Comparison of ENCODE assay signal across 12 cellular contexts in the genomic region with DNA sequence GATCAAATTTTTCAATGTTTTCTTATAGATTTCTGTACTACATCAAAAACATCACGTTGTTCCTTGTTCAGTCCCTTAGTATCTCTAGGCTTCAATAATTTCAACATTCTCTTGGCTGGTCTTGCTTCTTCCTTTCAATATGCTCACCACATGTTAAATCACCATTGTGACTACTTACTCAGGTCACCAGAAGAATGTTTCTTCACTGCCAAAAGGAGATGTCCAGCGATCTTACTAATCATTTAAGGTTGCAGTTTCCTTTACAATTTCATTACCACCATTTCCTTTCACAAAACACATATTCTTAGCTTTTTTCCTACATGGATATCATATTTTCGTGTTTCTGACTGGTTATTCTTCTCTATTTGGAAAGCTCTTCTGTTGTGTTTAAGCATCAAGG.
DNase-seq lines count a peak whose midpoint lies in the region; ATAC-seq and TF ChIP-seq lines count a peak whose summit lies in the region.
"Had no signal": no experiment of that assay in that cellular context is flagged by ENCODE, and none has a peak within 500 bp of the region (broad histone marks: within the 10 kb centered on the region; RNA-seq: fewer than 3 reads in every experiment).

No MANE protein-coding gene starts in this region.

- peak; percentile 90 for DNase-seq in AG04449 (ENCODE audit: low read depth, low spot score)
- peak; percentile 69 for DNase-seq in HFF-Myc (ENCODE audit: extremely low read depth, low read depth)
- DNase-seq in astrocyte of the spinal cord (ENCODE audit: low read depth, low spot score), result peak; percentile 93
- DNase-seq in foreskin keratinocyte, result peak; percentile 11 to 50
- DNase-seq in GM10266 (ENCODE audit: extremely low spot score), result no peak
- DNase-seq in T-helper 1 cell, result no peak
- DNase-seq in nucleus accumbens (lab: John Stamatoyannopoulos, UW), result no peak
- DNase-seq: activated CD4-positive, alpha-beta T cell treated with anti-CD3 and anti-CD28 coated beads, Interleukin-2, amount 10 ng/mL, durations not matched to agents 24 days and 14 days; NCI-H1092; tibial artery had no signal

- no peaks in the 10 kb centered on the region for H3K4me1 ChIP-seq in foreskin keratinocyte
- H3K4me1 ChIP-seq: tibial artery had no signal

- no peak overlapping the region for H3K27ac ChIP-seq in foreskin keratinocyte
- H3K27ac ChIP-seq: tibial artery had no signal

- in situ Hi-C loops in astrocyte of the spinal cord (cut with HindIII; ENCODE audit: low sequenced_read_pairs), result no loop called here

- TF ChIP-seq CTCF in AG04449 (IDR thresholded peaks at IDR 0.05; ENCODE audit: insufficient read depth, low read length, missing control alignments) (no peak), HFF-Myc (IDR thresholded peaks at IDR 0.05; ENCODE audit: low read depth, low read length, missing control alignments) (no peak), astrocyte of the spinal cord (IDR thresholded peaks at IDR 0.05; ENCODE audit: low read depth, low read length) (no peak), foreskin keratinocyte (conservative IDR thresholded peaks at IDR 0.05) (no peak), GM10266 (IDR thresholded peaks at IDR 0.05; ENCODE audit: control insufficient read depth, insufficient read depth, low read depth, missing control alignments) (no peak)

- CTCF ChIA-PET in AG04449 (lab: Yijun Ruan, JAX), result interaction anchor here (1.3 to 2.2 kb wide), 2 partner anchors 16 to 48 kb away, joined by 3 to 5 read pairs; no protein-coding TSS in a partner anchor

- POLR2A ChIA-PET in AG04449 (lab: Yijun Ruan, JAX), result no interaction called here

- ATAC-seq in foreskin keratinocyte (no peak), GM18498 (IDR thresholded peaks at IDR 0.05; ENCODE audit: unreplicated experiment) (no peak)
- ATAC-seq: HepG2 had no signal

- no peaks in the 10 kb centered on the region for H3K27me3 ChIP-seq in foreskin keratinocyte
- H3K27me3 ChIP-seq: tibial artery had no signal

- H3K4me3 ChIP-seq in AG04449 (ENCODE audit: low read depth, low read length) (no peak overlapping the region), HFF-Myc (replicated peaks; ENCODE audit: low read depth, low read length) (no peak overlapping the region), astrocyte of the spinal cord (ENCODE audit: low read depth, low read length) (no peak overlapping the region)
- H3K4me3 ChIP-seq: tibial artery had no signal

Comparison
In these comparisons a context has a peak if more than half of its experiments do, and no peak if none do; other contexts are left out.
1. DNase-seq: peak in AG04449 (single experiment), HFF-Myc (single experiment), astrocyte of the spinal cord (single experiment) and foreskin keratinocyte (2 of 2); none in GM10266 (single experiment), T-helper 1 cell (0 of 5) and nucleus accumbens (0 of 56).